Comparison of ENCODE assay signal across 7 cellular contexts in the genomic region with DNA sequence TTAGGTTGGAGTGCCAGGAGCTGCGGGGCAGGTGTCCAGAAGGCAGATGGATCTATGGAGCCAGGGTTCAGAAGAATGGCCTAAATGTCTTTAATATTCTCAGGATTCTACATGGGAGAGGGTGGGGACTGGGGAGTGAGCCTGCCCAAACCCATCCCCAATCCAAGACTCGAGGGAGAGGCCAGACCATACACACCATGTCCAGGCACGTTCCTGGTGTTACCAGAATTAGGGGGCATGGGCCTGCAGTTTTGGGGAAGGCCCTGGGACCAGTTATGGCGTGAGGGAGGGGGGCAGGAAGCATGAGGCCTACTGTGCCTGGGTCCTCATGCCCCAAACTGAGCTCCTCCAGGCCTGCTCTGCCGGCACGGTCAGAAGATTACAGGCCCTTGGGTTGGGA. TPM values are rescaled to one million over a fixed set of nuclear protein-coding genes. Genes with fewer than 3 reads are reported as not detected.
DNase-seq lines count a peak whose midpoint lies in the region; ATAC-seq, FAIRE-seq and TF ChIP-seq lines count a peak whose summit lies in the region.

No MANE protein-coding gene starts in this region.

- H4K20me1 ChIP-seq in keratinocyte (ENCODE audit: control insufficient read depth, extremely low read depth, insufficient read depth, low read length), result peaks cover 12% of the 10 kb centered on the region

- peaks cover 9 to 21% of the 10 kb centered on the region in 2 donors for H3K36me3 Mint-ChIP-seq in stimulated activated naive B cell treated with anti-CD40 and anti-IgM and Interleukin-4, amounts not matched to agents 10 μg/mL and 1 μg/mL and 100 μg/mL, for 72 hours

- H3K9me3 ChIP-seq in keratinocyte (ENCODE audit: control insufficient read depth, low read depth, low read length), result no peaks in the 10 kb centered on the region

- FAIRE-seq in keratinocyte (lab: Jason Lieb, UNC) (peak; percentile 82), HTR-8/SVneo (lab: Jason Lieb, UNC) (no peak)

- H3K9me1 ChIP-seq in keratinocyte (ENCODE audit: control insufficient read depth, extremely low read depth, insufficient read depth, low read length), result peaks cover 5% of the 10 kb centered on the region

- no peak overlapping the region for H2AFZ ChIP-seq in keratinocyte (ENCODE audit: control insufficient read depth, low read length)

- peak overlapping the region; percentile 41 for H3K9ac ChIP-seq in keratinocyte (ENCODE audit: control insufficient read depth, extremely low read depth, insufficient read depth, low read length)

- TF ChIP-seq CTCF in HFF-Myc (IDR thresholded peaks at IDR 0.05; ENCODE audit: low read depth, low read length, missing control alignments) (no peak), keratinocyte (optimal IDR thresholded peaks at IDR 0.05 in 1 of 3, IDR thresholded peaks at IDR 0.05 in 1 of 3, conservative IDR thresholded peaks at IDR 0.05 in 1 of 3; ENCODE audit: extremely low read depth in 1 of 3, insufficient read depth in 2 of 3, low read length in 3 of 3) (no peak)

- H3K4me3 ChIP-seq in HFF-Myc (replicated peaks; ENCODE audit: low read depth, low read length) (peak overlapping the region; percentile 99), keratinocyte (ENCODE audit: control insufficient read depth in 2 of 3, extremely low read depth in 1 of 3, insufficient read depth in 2 of 3, low read depth in 1 of 3, low read length in 3 of 3) (peak overlapping the region; percentile 96 to 99 (median 98))

- peaks cover 21 to 38% of the 10 kb centered on the region in 2 donors for H3K4me1 Mint-ChIP-seq in stimulated activated naive B cell treated with anti-CD40 and anti-IgM and Interleukin-4, amounts not matched to agents 10 μg/mL and 1 μg/mL and 100 μg/mL, for 72 hours

- DNase-seq in HFF-Myc (ENCODE audit: extremely low read depth, low read depth) (no peak), keratinocyte (ENCODE audit: low read depth, low spot score) (no peak), HTR-8/SVneo (ENCODE audit: insufficient read length, low spot score) (no peak), amniotic stem cell (lab: John Stamatoyannopoulos, UW) (no peak), AG20443 (ENCODE audit: low spot score) (no peak)
- DNase-seq in stimulated activated naive B cell treated with anti-CD40 and anti-IgM and Interleukin-4, amounts not matched to agents 10 μg/mL and 1 μg/mL and 100 μg/mL, for 72 hours, result no peak

- no peaks in the 10 kb centered on the region for H3K9me3 Mint-ChIP-seq in stimulated activated naive B cell treated with anti-CD40 and anti-IgM and Interleukin-4, amounts not matched to agents 10 μg/mL and 1 μg/mL and 100 μg/mL, for 72 hours

- H3K4me1 ChIP-seq in keratinocyte (ENCODE audit: control insufficient read depth, extremely low read depth, insufficient read depth, low read length), result peaks cover 30% of the 10 kb centered on the region

- no peak for ATAC-seq in stimulated activated naive B cell treated with anti-CD40 and anti-IgM and Interleukin-4, amounts not matched to agents 10 μg/mL and 1 μg/mL and 100 μg/mL, for 72 hours (replicated peaks)

- dilution Hi-C loops in keratinocyte (cut with MboI; ENCODE audit: extremely low pct_ligation_motif_present, low sequenced_read_pairs), result no loop called here

- H3K79me2 ChIP-seq in keratinocyte (ENCODE audit: control insufficient read depth, insufficient read depth, low read length), result peaks cover 50% of the 10 kb centered on the region

- H3K4me3 Mint-ChIP-seq in stimulated activated naive B cell treated with anti-CD40 and anti-IgM and Interleukin-4, amounts not matched to agents 10 μg/mL and 1 μg/mL and 100 μg/mL, for 72 hours, result peak overlapping the region; percentile 1 to 50

- peaks cover 22 to 30% of the 10 kb centered on the region in 2 experiments for H3K36me3 ChIP-seq in keratinocyte (ENCODE audit: control insufficient read depth in 2 of 2, extremely low read depth in 1 of 2, insufficient read depth in 2 of 2, low read length in 2 of 2)

- peak overlapping the region; percentile 71 for H3K27ac ChIP-seq in angular gyrus (ENCODE audit: low read depth, low read length)
- peak overlapping the region; percentile 88 for H3K27ac ChIP-seq in keratinocyte (ENCODE audit: control insufficient read depth, insufficient read depth, low read length)

- no peaks in the 10 kb centered on the region for H3K27me3 ChIP-seq in keratinocyte (ENCODE audit: control insufficient read depth, extremely low read depth, insufficient read depth, low read length)

- H3K27ac Mint-ChIP-seq in stimulated activated naive B cell treated with anti-CD40 and anti-IgM and Interleukin-4, amounts not matched to agents 10 μg/mL and 1 μg/mL and 100 μg/mL, for 72 hours, result peak overlapping the region; percentile 49

- no peaks in the 10 kb centered on the region for H3K27me3 Mint-ChIP-seq in stimulated activated naive B cell treated with anti-CD40 and anti-IgM and Interleukin-4, amounts not matched to agents 10 μg/mL and 1 μg/mL and 100 μg/mL, for 72 hours

- peak overlapping the region; percentile 100 for H3K4me2 ChIP-seq in keratinocyte (ENCODE audit: control insufficient read depth, extremely low read depth, insufficient read depth, low read depth, low read length)

RNA-seq across cellular contexts. Expression of a gene that starts 1.9 kb away (rescaled TPM):
- polyA plus RNA-seq in keratinocyte, result 105 to 197 TPM (median 126 TPM) in 3 replicates
- 61.1 TPM for polyA plus RNA-seq in keratinocyte (2011; ENCODE audit: low read depth)
- polyA plus RNA-seq in keratinocyte (2011; cell fraction: cytosol; rRNA removed), result 211 and 254 TPM in 2 replicates
- 86.6 and 95.3 TPM in 2 replicates for polyA plus RNA-seq in keratinocyte (2011; cell fraction: nucleus; rRNA removed)
- 148 and 244 TPM in 2 replicates for polyA plus RNA-seq in keratinocyte (2012; ENCODE audit: low replicate concordance)
- polyA minus RNA-seq in keratinocyte, result 105 to 182 TPM (median 114 TPM) in 3 replicates
- polyA minus RNA-seq in keratinocyte (2011; cell fraction: cytosol; rRNA and poly(A)+ RNA removed), result 407 TPM
- polyA minus RNA-seq in keratinocyte (2011; cell fraction: nucleus; rRNA and poly(A)+ RNA removed), result 50.0 and 54.6 TPM in 2 replicates

RNA-seq across cellular contexts. Expression of a gene that starts 2.1 kb away (rescaled TPM):
- polyA plus RNA-seq in keratinocyte, result 35.4 to 47.4 TPM (median 36.6 TPM) in 3 replicates
- polyA plus RNA-seq in keratinocyte (2011; ENCODE audit: low read depth), result 41.4 TPM
- polyA plus RNA-seq in keratinocyte (2011; cell fraction: cytosol; rRNA removed), result 26.5 and 57.1 TPM in 2 replicates
- polyA plus RNA-seq in keratinocyte (2011; cell fraction: nucleus; rRNA removed), result 15.5 and 22.9 TPM in 2 replicates
- polyA plus RNA-seq in keratinocyte (2012; ENCODE audit: low replicate concordance), result 45.2 and 58.0 TPM in 2 replicates
- polyA minus RNA-seq in keratinocyte, result 5.1 to 9.4 TPM (median 5.2 TPM) in 3 replicates
- polyA minus RNA-seq in keratinocyte (2011; cell fraction: cytosol; rRNA and poly(A)+ RNA removed), result 42.4 TPM
- 6.1 and 10.6 TPM in 2 replicates for polyA minus RNA-seq in keratinocyte (2011; cell fraction: nucleus; rRNA and poly(A)+ RNA removed)

RNA-seq across cellular contexts. Expression of a gene that starts 29.4 kb away (rescaled TPM):
- polyA plus RNA-seq in keratinocyte, result 0.43 to 0.97 TPM (median 0.63 TPM) in 3 replicates
- polyA plus RNA-seq in keratinocyte (2011; ENCODE audit: low read depth), result 0.26 TPM
- 0.98 and 1.2 TPM in 2 replicates for polyA plus RNA-seq in keratinocyte (2011; cell fraction: cytosol; rRNA removed)
- polyA plus RNA-seq in keratinocyte (2011; cell fraction: nucleus; rRNA removed), result 3.8 and 5.4 TPM in 2 replicates
- polyA plus RNA-seq in keratinocyte (2012; ENCODE audit: low replicate concordance), result 1.0 and 1.3 TPM in 2 replicates
- 1.1 to 3.4 TPM (median 1.3 TPM) in 3 replicates for polyA minus RNA-seq in keratinocyte
- 4.4 TPM for polyA minus RNA-seq in keratinocyte (2011; cell fraction: cytosol; rRNA and poly(A)+ RNA removed)
- 1.5 and 3.3 TPM in 2 replicates for polyA minus RNA-seq in keratinocyte (2011; cell fraction: nucleus; rRNA and poly(A)+ RNA removed)

RNA-seq across cellular contexts. Expression of a gene that starts 30.0 kb away (rescaled TPM):
- 7.4 to 10.3 TPM (median 10.2 TPM) in 3 replicates for polyA plus RNA-seq in keratinocyte
- polyA plus RNA-seq in keratinocyte (2011; ENCODE audit: low read depth), result 4.1 TPM
- polyA plus RNA-seq in keratinocyte (2011; cell fraction: cytosol; rRNA removed), result 5.6 and 6.5 TPM in 2 replicates
- polyA plus RNA-seq in keratinocyte (2011; cell fraction: nucleus; rRNA removed), result 16.0 and 21.7 TPM in 2 replicates
- 10.6 and 12.6 TPM in 2 replicates for polyA plus RNA-seq in keratinocyte (2012; ENCODE audit: low replicate concordance)
- polyA minus RNA-seq in keratinocyte, result 7.1 to 9.1 TPM (median 8.1 TPM) in 3 replicates
- polyA minus RNA-seq in keratinocyte (2011; cell fraction: cytosol; rRNA and poly(A)+ RNA removed), result 13.0 TPM
- 11.8 and 13.7 TPM in 2 replicates for polyA minus RNA-seq in keratinocyte (2011; cell fraction: nucleus; rRNA and poly(A)+ RNA removed)

RNA-seq across cellular contexts. Expression of a gene that starts 30.5 kb away (rescaled TPM):
- polyA plus RNA-seq in keratinocyte, result 9.2 to 11.8 TPM (median 11.0 TPM) in 3 replicates
- 1.5 TPM for polyA plus RNA-seq in keratinocyte (2011; ENCODE audit: low read depth)
- 6.3 and 7.5 TPM in 2 replicates for polyA plus RNA-seq in keratinocyte (2011; cell fraction: cytosol; rRNA removed)
- polyA plus RNA-seq in keratinocyte (2011; cell fraction: nucleus; rRNA removed), result 12.6 and 15.6 TPM in 2 replicates
- polyA plus RNA-seq in keratinocyte (2012; ENCODE audit: low replicate concordance), result 4.4 and 9.3 TPM in 2 replicates
- 19.0 to 25.2 TPM (median 19.5 TPM) in 3 replicates for polyA minus RNA-seq in keratinocyte
- 11.9 TPM for polyA minus RNA-seq in keratinocyte (2011; cell fraction: cytosol; rRNA and poly(A)+ RNA removed)
- 12.6 and 15.1 TPM in 2 replicates for polyA minus RNA-seq in keratinocyte (2011; cell fraction: nucleus; rRNA and poly(A)+ RNA removed)
